Comparison of ENCODE assay signal across 8 cellular contexts in genomic region chr12:40104461-40105264, GRCh38. TPM values are rescaled to one million over a fixed set of nuclear protein-coding genes. Genes with fewer than 3 reads are reported as not detected.
DNase-seq lines count a peak whose midpoint lies in the region; ATAC-seq and TF ChIP-seq lines count a peak whose summit lies in the region.

No MANE protein-coding gene starts in this region.

- no peaks in the 10 kb centered on the region for H3K9me2 ChIP-seq in GM23338 (ENCODE audit: insufficient read depth)

- H3K4me1 ChIP-seq in ACC112 (ENCODE audit: control insufficient read depth, insufficient read depth, low read length, unreplicated experiment): peaks cover 20% of the 10 kb centered on the region
- peaks cover 27% of the 10 kb centered on the region for H3K4me1 ChIP-seq in GM23338 (ENCODE audit: insufficient read depth)

- no peaks in the 10 kb centered on the region for H3K36me3 ChIP-seq in ACC112 (ENCODE audit: insufficient read depth, low read length)
- H3K36me3 ChIP-seq in GM23338 (ENCODE audit: insufficient read depth): no peaks in the 10 kb centered on the region

- TF ChIP-seq CTCF in GM23338 (conservative IDR thresholded peaks at IDR 0.05; ENCODE audit: low read depth in 2 of 2): no peak
- no peak for TF ChIP-seq CTCF in activated B cell treated with CpG ODN at 0.5 μM for 24 hours (IDR thresholded peaks at IDR 0.05)

- ATAC-seq in GM23338: no peak
- ATAC-seq in activated B cell treated with CpG ODN at 0.5 μM for 24 hours (ENCODE audit: low read depth): no peak
- ATAC-seq in stimulated activated effector memory CD8-positive, alpha-beta T cell treated with anti-CD3 and anti-CD28 coated beads, Interleukin-12 subunit alpha, Interleukin-12 subunit beta, amount 100 ng/mL, for 72 hours: no peak
- no peak for ATAC-seq in GM21367 (IDR thresholded peaks at IDR 0.05; ENCODE audit: unreplicated experiment)

- peaks cover 34% of the 10 kb centered on the region for H3K4me1 Mint-ChIP-seq in GM23338
- peaks cover 45% of the 10 kb centered on the region for H3K4me1 Mint-ChIP-seq in activated B cell treated with CpG ODN at 0.5 μM for 24 hours
- peaks cover 46% of the 10 kb centered on the region for H3K4me1 Mint-ChIP-seq in stimulated activated effector memory CD8-positive, alpha-beta T cell treated with anti-CD3 and anti-CD28 coated beads, Interleukin-12 subunit alpha, Interleukin-12 subunit beta, amount 100 ng/mL, for 72 hours

- H3K79me2 ChIP-seq in ACC112 (ENCODE audit: control insufficient read depth, insufficient read depth, low read length, unreplicated experiment): peaks cover 23% of the 10 kb centered on the region
- peaks cover 48% of the 10 kb centered on the region for H3K79me2 ChIP-seq in GM23338 (replicated peaks; ENCODE audit: insufficient read depth)

- H3K27ac Mint-ChIP-seq in GM23338 (no peak overlapping the region), activated B cell treated with CpG ODN at 0.5 μM for 24 hours (peak overlapping the region; percentile 70)
- peak overlapping the region; percentile 13 for H3K27ac Mint-ChIP-seq in stimulated activated effector memory CD8-positive, alpha-beta T cell treated with anti-CD3 and anti-CD28 coated beads, Interleukin-12 subunit alpha, Interleukin-12 subunit beta, amount 100 ng/mL, for 72 hours

- peaks cover 18% of the 10 kb centered on the region; the same call in 1 of the 2 replicates for H4K20me1 ChIP-seq in GM23338 (replicated peaks; ENCODE audit: insufficient read depth)

- no peaks in the 10 kb centered on the region for H3K27me3 ChIP-seq in ACC112 (ENCODE audit: insufficient read depth, low read length)
- peaks cover 12% of the 10 kb centered on the region for H3K27me3 ChIP-seq in GM23338 (ENCODE audit: insufficient read depth)

- H2AFZ ChIP-seq in ACC112 (ENCODE audit: low read length, unreplicated experiment): peak overlapping the region; percentile 55
- peak overlapping the region; percentile 83 for H2AFZ ChIP-seq in GM23338

- DNase-seq in GM23338 (ENCODE audit: low spot score) (peak; percentile 27), activated B cell treated with CpG ODN at 0.5 μM for 24 hours (no peak), hepatic stellate cell (ENCODE audit: low spot score) (peak; percentile 19), NCI-H1930 (lab: John Stamatoyannopoulos, UW) (no peak), OCI-M2 (lab: John Stamatoyannopoulos, UW; ENCODE audit: unreplicated experiment) (no peak)
- DNase-seq in stimulated activated effector memory CD8-positive, alpha-beta T cell treated with anti-CD3 and anti-CD28 coated beads, Interleukin-12 subunit alpha, Interleukin-12 subunit beta, amount 100 ng/mL, for 72 hours (ENCODE audit: low spot score in 2 of 2): no peak

- intact Hi-C loops in activated B cell treated with CpG ODN at 0.5 μM for 24 hours (cut with micrococcal nuclease): loop anchor here (1.0 to 10.0 kb wide), 2 partner anchors 33 to 660 kb away; partner anchors contain the start of gene KIF21A

- H3F3A ChIP-seq in GM23338 (replicated peaks; ENCODE audit: low read depth): no peaks in the 10 kb centered on the region

- H3K9me3 Mint-ChIP-seq in GM23338 (peaks cover 4% of the 10 kb centered on the region; the same call in 1 of the 3 replicates), activated B cell treated with CpG ODN at 0.5 μM for 24 hours (no peaks in the 10 kb centered on the region)
- no peaks in the 10 kb centered on the region for H3K9me3 Mint-ChIP-seq in stimulated activated effector memory CD8-positive, alpha-beta T cell treated with anti-CD3 and anti-CD28 coated beads, Interleukin-12 subunit alpha, Interleukin-12 subunit beta, amount 100 ng/mL, for 72 hours

- H3K27ac ChIP-seq in ACC112 (ENCODE audit: low read depth, low read length) (no peak overlapping the region), GM23338 (ENCODE audit: low read depth) (no peak overlapping the region)

- H3K36me3 Mint-ChIP-seq in GM23338 (ENCODE audit: low read depth) (no peaks in the 10 kb centered on the region; the same call in 2 of the 3 replicates), activated B cell treated with CpG ODN at 0.5 μM for 24 hours (ENCODE audit: low read depth) (no peaks in the 10 kb centered on the region)
- H3K36me3 Mint-ChIP-seq in stimulated activated effector memory CD8-positive, alpha-beta T cell treated with anti-CD3 and anti-CD28 coated beads, Interleukin-12 subunit alpha, Interleukin-12 subunit beta, amount 100 ng/mL, for 72 hours: no peaks in the 10 kb centered on the region

- H3K4me3 Mint-ChIP-seq in GM23338: peak overlapping the region; percentile 70
- H3K4me3 Mint-ChIP-seq in activated B cell treated with CpG ODN at 0.5 μM for 24 hours: peak overlapping the region; percentile 79
- H3K4me3 Mint-ChIP-seq in stimulated activated effector memory CD8-positive, alpha-beta T cell treated with anti-CD3 and anti-CD28 coated beads, Interleukin-12 subunit alpha, Interleukin-12 subunit beta, amount 100 ng/mL, for 72 hours: peak overlapping the region; percentile 77

- H3K4me3 ChIP-seq in ACC112 (ENCODE audit: low read depth, low read length) (peak overlapping the region; percentile 88), GM23338 (peak overlapping the region; percentile 74)

- H3K27me3 Mint-ChIP-seq in GM23338 (ENCODE audit: insufficient read depth, low read depth, poor library complexity) (peaks cover 17% of the 10 kb centered on the region), activated B cell treated with CpG ODN at 0.5 μM for 24 hours (no peaks in the 10 kb centered on the region)

- CTCF ChIA-PET in activated B cell treated with CpG ODN at 0.5 μM for 24 hours (lab: Charles Lee): interaction anchor here (5.4 kb wide), 1 partner anchor 94 kb away, joined by 58 read pairs; no protein-coding TSS in a partner anchor

- POLR2A ChIA-PET in activated B cell treated with CpG ODN at 0.5 μM for 24 hours (lab: Charles Lee): interaction anchor here (0.6 to 3.5 kb wide), 4 partner anchors 13 to 120 kb away, joined by 5 to 17 read pairs (median 7); partner anchors contain the start of gene LRRK2

- H3K4me2 ChIP-seq in GM23338: peak overlapping the region; percentile 78

TF ChIP-seq in GM23338, 12 proteins besides CTCF, POLR2A, EP300 and RAD21 (continues in another document):
- no peak for TF ChIP-seq ZNF114 (CRISPR knock-in tag; IDR thresholded peaks at IDR 0.05)
- TF ChIP-seq ZNF462 (CRISPR knock-in tag; IDR thresholded peaks at IDR 0.05): no peak
- TF ChIP-seq CREB1 (CRISPR knock-in tag; IDR thresholded peaks at IDR 0.05; ENCODE audit: low read depth): no peak
- TF ChIP-seq NANOG (IDR thresholded peaks at IDR 0.05; ENCODE audit: borderline replicate concordance): no peak

RNA-seq across cellular contexts. Expression of gene SLC2A13, which starts 1.2 kb away (rescaled TPM):
- total RNA-seq in GM23338 (2014; rRNA removed; shearing (Covaris generic)): 20.6 and 22.7 TPM in 2 replicates
- 5.2 and 6.8 TPM in 2 replicates for polyA plus RNA-seq in GM23338 (2016; fragmentation: Nextera tagmentation; extraction: Ambion mirVana)
- 13.7 and 17.9 TPM in 2 replicates for total RNA-seq in activated B cell treated with CpG ODN at 0.5 μM for 24 hours

Comparison
In these comparisons a context has a peak if more than half of its experiments do, and no peak if none do; other contexts are left out.
1. DNase-seq: peak in GM23338 (single experiment) and hepatic stellate cell (single experiment); none in activated B cell treated with CpG ODN at 0.5 μM for 24 hours (single experiment), stimulated activated effector memory CD8-positive, alpha-beta T cell treated with anti-CD3 and anti-CD28 coated beads, Interleukin-12 subunit alpha, Interleukin-12 subunit beta, amount 100 ng/mL, for 72 hours (0 of 2), NCI-H1930 (0 of 2) and OCI-M2 (single experiment).
2. Peak in every context shown above with its lines, with median percentiles within 50 percentile points of each other: H3K4me3 Mint-ChIP-seq.